Comparison of ENCODE assay signal across 20 cellular contexts in the genomic region with DNA sequence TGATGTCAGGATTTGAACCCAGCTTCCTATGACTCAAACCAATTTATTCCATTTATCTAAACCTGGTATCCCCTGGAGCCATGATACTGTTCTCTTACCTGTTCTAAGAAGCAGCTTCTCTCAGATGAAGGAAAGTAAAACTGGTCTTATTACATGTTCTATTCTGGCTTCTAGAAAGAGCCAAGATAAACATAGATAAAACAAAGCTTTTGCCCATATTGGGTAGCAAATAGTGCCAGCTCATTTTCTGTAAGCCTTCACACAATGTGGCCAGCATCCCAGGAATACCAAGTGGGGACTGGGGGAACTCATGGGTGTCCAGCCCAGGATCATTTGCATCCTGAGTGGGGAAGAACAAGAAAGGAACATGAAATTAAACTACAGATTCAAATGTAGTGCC. TPM values are rescaled to one million over a fixed set of nuclear protein-coding genes. Genes with fewer than 3 reads are reported as not detected.
"Had no signal": no experiment of that assay in that cellular context is flagged by ENCODE, and none has a peak within 500 bp of the region (broad histone marks: within the 10 kb centered on the region; RNA-seq: fewer than 3 reads in every experiment).

No MANE protein-coding gene starts in this region.

- H3K4me1 ChIP-seq: heart left ventricle, left ventricle myocardium inferior, vagina had no signal

- H3K27ac ChIP-seq: heart left ventricle, left ventricle myocardium inferior, vagina had no signal

- DNase-seq: activated CD4-positive, alpha-beta memory T cell treated with anti-CD3 and anti-CD28 coated beads for 36 hours; activated CD4-positive, alpha-beta T cell treated with anti-CD3 and anti-CD28 coated beads for 1 hour; activated gamma-delta T cell treated with Interleukin-2 at 50 U/mL for 16 hours; activated T-cell treated with anti-CD3 and anti-CD28 coated beads, Interleukin-2, amount 50 U/mL, for 48 hours; cerebellar nuclear complex; endodermal cell; heart left ventricle; left ventricle myocardium inferior; mesendoderm; occipital lobe; stimulated activated CD4-positive, alpha-beta T cell treated with anti-CD3 and anti-CD28 coated beads, Interleukin-15, amount 100 ng/mL, for 24 hours; stimulated activated CD4-positive, alpha-beta T cell treated with anti-CD3 and anti-CD28 coated beads, Interleukin-4, amount 100 ng/mL, for 24 hours; stimulated activated naive CD8-positive, alpha-beta T cell treated with anti-CD3 and anti-CD28 coated beads, Interleukin-15, amount 100 ng/mL, for 72 hours; SW 1271 had no signal

- H3K4me3 ChIP-seq: esophagus muscularis mucosa, heart left ventricle, left ventricle myocardium inferior, vagina had no signal

- FAIRE-seq: frontal cortex, islet of Langerhans had no signal

- H3K9me3 ChIP-seq: esophagus muscularis mucosa, heart left ventricle, left ventricle myocardium inferior, vagina had no signal

- ATAC-seq: heart left ventricle; stimulated activated naive CD8-positive, alpha-beta T cell treated with anti-CD3 and anti-CD28 coated beads, Interleukin-15, amount 100 ng/mL, for 72 hours had no signal

- H3K27me3 ChIP-seq: esophagus muscularis mucosa, heart left ventricle, vagina had no signal

RNA-seq across cellular contexts. Expression of a gene that starts 53.5 kb away (rescaled TPM):
- total RNA-seq: activated CD4-positive, alpha-beta memory T cell treated with anti-CD3 and anti-CD28 coated beads for 36 hours; dermis microvascular lymphatic vessel endothelial cell; esophagus muscularis mucosa; left ventricle myocardium inferior; skeletal muscle tissue; vagina had no signal
- polyA plus RNA-seq: heart left ventricle had no signal
